Comparison of ENCODE assay signal across 8 cellular contexts in genomic region chr7:113710310-113711106, GRCh38.
A peak's percentile ranks its signal among the peaks of the same experiment; 100 is the strongest.
DNase-seq lines count a peak whose midpoint lies in the region; ATAC-seq, FAIRE-seq and TF ChIP-seq lines count a peak whose summit lies in the region.

No MANE protein-coding gene starts in this region.

- RAD21 ChIA-PET in GM12878 (lab: Charles Lee; ENCODE audit: unreplicated experiment) = interaction anchor here (0.9 to 1.0 kb wide), 2 partner anchors 9 to 11 kb away, joined by 3 to 4 read pairs; no protein-coding TSS in a partner anchor

- TF ChIP-seq POLR2A in GM12878 (IDR thresholded peaks at IDR 0.05; ENCODE audit: low read depth, low read length) (no peak), spleen (IDR thresholded peaks at IDR 0.05) (no peak)

- BruUV-seq in PC-9 (replicated peaks; lab: Mats Ljungman, UMichigan) (no TSS peak), GM12878 (replicated peaks; lab: Mats Ljungman, UMichigan) (no TSS peak)

- TF ChIP-seq CTCF in GM12874 (IDR thresholded peaks at IDR 0.05; ENCODE audit: insufficient read depth, low read depth, low read length) (peak; percentile 84), PC-9 (conservative IDR thresholded peaks at IDR 0.05) (peak; percentile 97), GM12878 (IDR thresholded peaks at IDR 0.05 in 2 of 3, conservative IDR thresholded peaks at IDR 0.05 in 1 of 3; ENCODE audit: control insufficient read depth in 2 of 3, extremely low read depth in 1 of 3, insufficient read depth in 1 of 3, low read depth in 3 of 3, low read length in 3 of 3) (peak; percentile 78 to 97 (median 91)), spleen (IDR thresholded peaks at IDR 0.05 in 8 of 11, conservative IDR thresholded peaks at IDR 0.05 in 3 of 11) (peak; percentile 53 to 92 (median 86))

- CTCF ChIA-PET in PC-9 (lab: Charles Lee) (interaction anchor here (1.3 kb wide), 1 partner anchor 285 kb away, joined by 3 read pairs; no protein-coding TSS in a partner anchor), GM12878 (lab: Yijun Ruan, JAX) (interaction anchor here (0.7 to 1.8 kb wide), 20 partner anchors 9 to 1160 kb away, joined by 3 to 11 read pairs (median 4); no protein-coding TSS in a partner anchor)

- TF ChIP-seq EP300 in GM12878 (IDR thresholded peaks at IDR 0.05; ENCODE audit: borderline replicate concordance in 1 of 2, control insufficient read depth in 1 of 2, low read depth in 2 of 2, low read length in 2 of 2) = no peak

- H3K4me3 ChIP-seq in PC-9 (no peak overlapping the region), GM12878 (no peak overlapping the region), spleen (no peak overlapping the region)

- WGBS in GM12878 (ENCODE audit: insufficient coverage, insufficient replicate concordance, low lambda C conversion rate, missing lambda C conversion rate) = 47% methylated on average over 4 of the region's 4 CpGs
- 42 to 54% (median 47%) methylated on average over 4 of the region's 4 CpGs for WGBS in spleen, 5 donors

- no peaks in the 10 kb centered on the region for H3F3A ChIP-seq in PC-9 (ENCODE audit: insufficient read depth, low read depth)

- no peak overlapping the region for H3K9ac ChIP-seq in GM12878 (ENCODE audit: control insufficient read depth, insufficient read depth, low read length)

- intact Hi-C loops in PC-9 (cut with micrococcal nuclease; ENCODE audit: unreplicated experiment) = loop anchor here (5.0 kb wide), 1 partner anchor 1968 kb away; no protein-coding TSS in a partner anchor
- intact Hi-C loops in GM12878 (cut with micrococcal nuclease; ENCODE audit: unreplicated experiment) = loop anchor here (5.0 kb wide), 1 partner anchor 1158 kb away; no protein-coding TSS in a partner anchor
- intact Hi-C loops in spleen (cut with DNase I; ENCODE audit: low total_unique reads) = no loop called here

- H3K79me2 ChIP-seq in PC-9 (ENCODE audit: low read depth) (no peaks in the 10 kb centered on the region), GM12878 (ENCODE audit: control insufficient read depth, insufficient read depth, low read length) (no peaks in the 10 kb centered on the region)

- H3K4me1 ChIP-seq in PC-9 (replicated peaks; ENCODE audit: insufficient read depth) = no peaks in the 10 kb centered on the region
- H3K4me1 ChIP-seq in GM12878 (ENCODE audit: control insufficient read depth, insufficient read depth, low read length) = no peaks in the 10 kb centered on the region
- H3K4me1 ChIP-seq in spleen = no peaks in the 10 kb centered on the region

- H3K4me2 ChIP-seq in PC-9 (no peak overlapping the region), GM12878 (ENCODE audit: control insufficient read depth, insufficient read depth) (no peak overlapping the region)

- SMC1A ChIA-PET in GM12878 (lab: Charles Lee; ENCODE audit: uncharacterized antibody, unreplicated experiment) = interaction anchor here (0.7 to 1.6 kb wide), 4 partner anchors 13 to 550 kb away, joined by 3 read pairs; no protein-coding TSS in a partner anchor

- TF ChIP-seq RAD21 in GM12878 (IDR thresholded peaks at IDR 0.05; ENCODE audit: insufficient read depth, low read depth, low read length) = peak; percentile 62

- H3K36me3 ChIP-seq in PC-9 (ENCODE audit: low read depth) = no peaks in the 10 kb centered on the region
- H3K36me3 ChIP-seq in GM12878 (ENCODE audit: control insufficient read depth in 2 of 2, insufficient read depth in 2 of 2, low read length in 1 of 2) = no peaks in the 10 kb centered on the region
- no peaks in the 10 kb centered on the region for H3K36me3 ChIP-seq in spleen

- DNase-seq in ACHN (peak; percentile 89), M059J (ENCODE audit: low read depth) (peak; percentile 77), PC-9 (peak; percentile 45 to 66), GM12878 (ENCODE audit: low read depth, low spot score) (peak; percentile 44), iPS DF 19.7 (ENCODE audit: low read depth, low spot score) (peak; percentile 25), spleen (no peak)

- in situ Hi-C loops in ACHN (cut with HindIII; ENCODE audit: low pct_ligation_motif_present, low pct_unique_long_range_greater_than_20kb, low sequenced_read_pairs) (no loop called here), GM12878 (cut with MboI) (no loop called here)

- H3K27me3 ChIP-seq in PC-9 (ENCODE audit: insufficient read depth, low read depth) (no peaks in the 10 kb centered on the region), GM12878 (replicated peaks in 1 of 2; ENCODE audit: control insufficient read depth in 2 of 2, insufficient read depth in 2 of 2, low read length in 1 of 2) (no peaks in the 10 kb centered on the region), spleen (replicated peaks in 1 of 7) (no peaks in the 10 kb centered on the region)

- no peak overlapping the region for H3K27ac ChIP-seq in PC-9
- H3K27ac ChIP-seq in GM12878 (ENCODE audit: control insufficient read depth, insufficient read depth) = no peak overlapping the region
- no peak overlapping the region for H3K27ac ChIP-seq in spleen

- ATAC-seq in HG02571 (IDR thresholded peaks at IDR 0.05; ENCODE audit: unreplicated experiment) (peak; percentile 98), GM12878 (peak; percentile 95)

- H4K20me1 ChIP-seq in PC-9 (ENCODE audit: insufficient read depth) (no peaks in the 10 kb centered on the region), GM12878 (ENCODE audit: control insufficient read depth, insufficient read depth) (no peaks in the 10 kb centered on the region)

- H3K9me3 ChIP-seq in PC-9 (ENCODE audit: insufficient read depth, low read depth) (no peaks in the 10 kb centered on the region), GM12878 (replicated peaks; ENCODE audit: control insufficient read depth, insufficient read depth, low read length) (no peaks in the 10 kb centered on the region), spleen (peaks cover 0 to 11% (median 1%) of the 10 kb centered on the region in 8 donors)

- H2AFZ ChIP-seq in PC-9 (no peak overlapping the region), GM12878 (ENCODE audit: control insufficient read depth, low read depth, low read length) (no peak overlapping the region)

- no peaks in the 10 kb centered on the region for H3K9me2 ChIP-seq in PC-9 (ENCODE audit: insufficient read depth)

- peak; percentile 94 for FAIRE-seq in GM12878 (lab: Jason Lieb, UNC)

- POLR2A ChIA-PET in PC-9 (lab: Charles Lee; ENCODE audit: unreplicated experiment) = no interaction called here
- POLR2A ChIA-PET in GM12878 (lab: Charles Lee) = no interaction called here

TF ChIP-seq in GM12878, 131 proteins besides CTCF, POLR2A, EP300 and RAD21:
- peak; percentile 34; the same call in 1 of the 2 replicates for TF ChIP-seq SMC3 (IDR thresholded peaks at IDR 0.05; ENCODE audit: borderline replicate concordance, low read length)
- no peak for TF ChIP-seq HDGF (IDR thresholded peaks at IDR 0.05)
- peak; percentile 68; the same call in 1 of the 3 replicates for TF ChIP-seq POU2F2 (IDR thresholded peaks at IDR 0.05; ENCODE audit: borderline replicate concordance, low read depth, low read length)
